In the genomic region with DNA sequence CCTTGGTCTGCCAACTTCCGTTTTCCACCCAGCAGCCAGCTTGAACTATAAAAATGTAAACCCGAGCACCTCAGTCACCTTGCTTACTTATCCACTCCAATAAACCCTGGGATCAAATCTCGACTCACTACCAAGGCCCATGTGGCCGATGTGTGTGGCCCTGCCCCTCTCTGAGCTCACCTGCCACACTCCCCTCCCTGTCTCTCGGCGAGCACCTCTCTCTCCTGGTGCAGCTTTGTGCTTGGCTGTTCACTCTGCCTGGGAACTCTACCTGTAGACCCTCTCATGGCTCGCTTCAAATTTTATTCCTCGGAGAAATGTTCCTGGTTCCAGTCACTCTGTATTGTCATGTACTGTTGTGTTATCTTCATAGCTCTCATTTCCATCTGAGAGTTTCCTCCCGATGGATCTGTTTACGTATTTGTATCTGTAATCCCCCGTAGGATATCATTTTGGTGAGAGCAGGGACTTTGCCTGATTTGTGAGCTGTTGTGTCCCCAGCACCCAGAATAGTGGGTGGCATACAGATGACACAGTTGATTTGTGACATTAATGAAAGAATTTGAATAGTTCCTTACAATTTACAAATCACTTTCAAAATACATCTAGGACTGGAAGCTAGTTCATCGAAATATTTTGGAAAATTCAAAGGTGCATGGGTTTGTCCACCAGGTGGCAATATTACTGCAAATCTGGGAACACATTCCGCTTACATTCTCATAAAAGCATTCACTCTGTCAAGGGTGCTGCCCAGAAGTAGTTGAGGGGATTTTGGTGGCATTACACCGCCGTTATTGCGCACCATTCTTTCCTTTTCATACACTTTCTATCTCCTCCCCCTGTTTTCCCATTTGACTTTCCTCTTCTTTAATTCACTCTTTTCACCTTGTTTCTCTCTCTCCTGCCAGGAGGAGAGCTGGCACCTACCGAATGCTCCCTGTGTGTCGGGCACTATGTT, we compare ENCODE assay signal across 7 cellular contexts.
DNase-seq lines count a peak whose midpoint lies in the region; ATAC-seq and TF ChIP-seq lines count a peak whose summit lies in the region.

No MANE protein-coding gene starts in this region.

- H3K9me3 ChIP-seq in Karpas-422 (ENCODE audit: low read length) = no peaks in the 10 kb centered on the region
- no peaks in the 10 kb centered on the region for H3K9me3 ChIP-seq in RWPE2 (ENCODE audit: severe bottlenecking)
- H3K9me3 ChIP-seq in neural cell (ENCODE audit: low read length) = no peaks in the 10 kb centered on the region

- TF ChIP-seq POLR2A in erythroblast (IDR thresholded peaks at IDR 0.05; ENCODE audit: low read length) = no peak

- TF ChIP-seq CTCF in RWPE2 (IDR thresholded peaks at IDR 0.05; ENCODE audit: poor library complexity, severe bottlenecking) (peak; percentile 83), neural cell (IDR thresholded peaks at IDR 0.05; ENCODE audit: poor library complexity, severe bottlenecking) (peak; percentile 92)

- H3K9me2 ChIP-seq in Karpas-422 (replicated peaks; ENCODE audit: insufficient read depth, low read length) = no peaks in the 10 kb centered on the region
- no peaks in the 10 kb centered on the region for H3K9me2 ChIP-seq in neural cell (ENCODE audit: insufficient read depth, low read length)

- H3K27ac ChIP-seq in Karpas-422 (ENCODE audit: low read length) = no peak overlapping the region
- no peak overlapping the region for H3K27ac ChIP-seq in RWPE2 (ENCODE audit: poor library complexity, severe bottlenecking)
- H3K27ac ChIP-seq in neural cell (ENCODE audit: low read length) = no peak overlapping the region

- H3K36me3 ChIP-seq in Karpas-422 (ENCODE audit: insufficient read depth, low read length) (no peaks in the 10 kb centered on the region), RWPE2 (ENCODE audit: low read depth) (no peaks in the 10 kb centered on the region), neural cell (ENCODE audit: insufficient read depth, low read length) (no peaks in the 10 kb centered on the region)

- H3K4me1 ChIP-seq in Karpas-422 (ENCODE audit: low read length) (no peaks in the 10 kb centered on the region), RWPE2 (ENCODE audit: insufficient read depth, poor library complexity, severe bottlenecking) (peaks cover 11% of the 10 kb centered on the region)

- ATAC-seq in RWPE2 (ENCODE audit: low read depth) (peak; percentile 45; the same call in 2 of the 3 replicates), HG02642 (IDR thresholded peaks at IDR 0.05; ENCODE audit: poor library complexity, unreplicated experiment) (no peak)

- H3F3A ChIP-seq in neural cell (ENCODE audit: insufficient read depth, low read length, poor library complexity, severe bottlenecking) = no peaks in the 10 kb centered on the region

- H3K4me3 ChIP-seq in Karpas-422 (ENCODE audit: low read length) = no peak overlapping the region
- no peak overlapping the region for H3K4me3 ChIP-seq in RWPE2 (ENCODE audit: severe bottlenecking)
- H3K4me3 ChIP-seq in neural cell (ENCODE audit: low read length) = no peak overlapping the region

- H3K79me2 ChIP-seq in Karpas-422 (ENCODE audit: low read length) (no peaks in the 10 kb centered on the region), neural cell (replicated peaks; ENCODE audit: insufficient read depth, low read length) (no peaks in the 10 kb centered on the region)

- TF ChIP-seq EP300 in neural cell (conservative IDR thresholded peaks at IDR 0.05; ENCODE audit: poor library complexity, severe bottlenecking) = no peak

- H2AFZ ChIP-seq in Karpas-422 (ENCODE audit: low read length) (no peak overlapping the region), neural cell (ENCODE audit: low read depth, low read length) (no peak overlapping the region)

- H4K20me1 ChIP-seq in Karpas-422 (ENCODE audit: insufficient read depth, low read depth, low read length) = no peaks in the 10 kb centered on the region
- no peaks in the 10 kb centered on the region for H4K20me1 ChIP-seq in neural cell (ENCODE audit: insufficient read depth)

- H3K4me2 ChIP-seq in Karpas-422 (ENCODE audit: low read depth, low read length, poor library complexity, severe bottlenecking) (no peak overlapping the region), neural cell (ENCODE audit: low read length) (no peak overlapping the region)

- H3K27me3 ChIP-seq in Karpas-422 (ENCODE audit: low read length) = no peaks in the 10 kb centered on the region
- H3K27me3 ChIP-seq in RWPE2 (ENCODE audit: insufficient read depth, poor library complexity, severe bottlenecking) = no peaks in the 10 kb centered on the region
- no peaks in the 10 kb centered on the region for H3K27me3 ChIP-seq in neural cell (ENCODE audit: insufficient read depth, low read depth, low read length)

- DNase-seq in GM03348 (ENCODE audit: low spot score) = peak; percentile 77
- peak; percentile 65 for DNase-seq in Karpas-422
- DNase-seq in RWPE2 (ENCODE audit: low spot score) = no peak
- peak; percentile 72 to 80 for DNase-seq in erythroblast (lab: John Stamatoyannopoulos, UW)
- DNase-seq in stimulated activated CD4-positive, alpha-beta T cell treated with anti-CD3 and anti-CD28 coated beads, Interleukin-1b, Interleukin-23, amount 100 ng/mL, for 48 hours = no peak

- TF ChIP-seq RAD21 in neural cell (conservative IDR thresholded peaks at IDR 0.05) = peak; percentile 89

- H3K9ac ChIP-seq in Karpas-422 (ENCODE audit: low read length) (no peak overlapping the region), neural cell (ENCODE audit: low read length) (no peak overlapping the region)

TF ChIP-seq in neural cell, 6 proteins besides CTCF, POLR2A, EP300 and RAD21:
- TF ChIP-seq EZH2 (IDR thresholded peaks at IDR 0.05; ENCODE audit: borderline replicate concordance, insufficient read depth, low read length, poor library complexity, severe bottlenecking) (no peak), SMC3 (conservative IDR thresholded peaks at IDR 0.05; ENCODE audit: poor library complexity) (peak; percentile 97), TAF1 (IDR thresholded peaks at IDR 0.05; ENCODE audit: low read depth) (no peak)

Comparison
In these comparisons a context has a peak if more than half of its experiments do, and no peak if none do; other contexts are left out.
1. DNase-seq: peak in GM03348 (single experiment), Karpas-422 (single experiment) and erythroblast (2 of 2); none in RWPE2 (single experiment) and stimulated activated CD4-positive, alpha-beta T cell treated with anti-CD3 and anti-CD28 coated beads, Interleukin-1b, Interleukin-23, amount 100 ng/mL, for 48 hours (single experiment).